13 cellular contexts compared by ENCODE assay signal in genomic region chr22:33722817-33723216, GRCh38.
DNase-seq lines count a peak whose midpoint lies in the region; TF ChIP-seq lines count a peak whose summit lies in the region.
"Had no signal": no experiment of that assay in that cellular context is flagged by ENCODE, and none has a peak within 500 bp of the region (broad histone marks: within the 10 kb centered on the region; RNA-seq: fewer than 3 reads in every experiment).

No MANE protein-coding gene starts in this region.

- H2AFZ ChIP-seq in H9 (ENCODE audit: low read length), result no peak overlapping the region
- H2AFZ ChIP-seq in trophoblast cell (ENCODE audit: insufficient read depth, low read length, poor library complexity), result no peak overlapping the region
- H2AFZ ChIP-seq in PC-9, result no peak overlapping the region

- H4K5ac ChIP-seq in H9 (ENCODE audit: insufficient read length, low read depth, low read length), result no peak overlapping the region

- no peak overlapping the region; the same call in 1 of the 2 replicates for H3K14ac ChIP-seq in H9 (ENCODE audit: insufficient read depth, low read length)
- H3K14ac ChIP-seq in trophoblast cell (ENCODE audit: low read length), result no peak overlapping the region

- no peak for TF ChIP-seq CTCF in H9 (conservative IDR thresholded peaks at IDR 0.05)
- no peak for TF ChIP-seq CTCF in fibroblast of the aortic adventitia (IDR thresholded peaks at IDR 0.05; ENCODE audit: insufficient read depth, low read length)
- TF ChIP-seq CTCF in PC-9 (conservative IDR thresholded peaks at IDR 0.05), result no peak

- DNase-seq in H9 (no peak), fibroblast of the aortic adventitia (ENCODE audit: low read depth) (peak; percentile 5), mesenteric fat pad (ENCODE audit: low spot score) (peak; percentile 28), trophoblast cell (no peak), PC-9 (no peak), caudate nucleus (lab: John Stamatoyannopoulos, UW) (no peak)
- DNase-seq: BE2C; CD4-positive, alpha-beta memory T cell; DMS79; GF-D8 had no signal

- H3K9me2 ChIP-seq in PC-9 (ENCODE audit: insufficient read depth), result no peaks in the 10 kb centered on the region

- no peak overlapping the region for H3K56ac ChIP-seq in H9 (ENCODE audit: insufficient read length, low read depth, low read length)

- H3K4me3 Mint-ChIP-seq in H9, result no peak overlapping the region
- H3K4me3 Mint-ChIP-seq: CD4-positive, alpha-beta memory T cell had no signal

- H3K4ac ChIP-seq in H9 (ENCODE audit: low read depth, low read length) (no peak overlapping the region), trophoblast cell (ENCODE audit: low read depth, low read length) (no peak overlapping the region)

- H2AK5ac ChIP-seq in H9 (ENCODE audit: insufficient read length, low read length) (no peak overlapping the region), trophoblast cell (ENCODE audit: low read length) (no peak overlapping the region)

- no peaks in the 10 kb centered on the region for H4K20me1 ChIP-seq in H9 (ENCODE audit: control insufficient read depth, insufficient read depth, insufficient read length)
- H4K20me1 ChIP-seq in PC-9 (ENCODE audit: insufficient read depth), result no peaks in the 10 kb centered on the region

- no peak overlapping the region for H3K4me3 ChIP-seq in fibroblast of the aortic adventitia (ENCODE audit: low read depth, low read length)
- H3K4me3 ChIP-seq in trophoblast cell (ENCODE audit: low read depth, low read length), result no peak overlapping the region
- no peak overlapping the region for H3K4me3 ChIP-seq in PC-9
- H3K4me3 ChIP-seq: A549 had no signal

- H3K36me3 Mint-ChIP-seq in H9 (ENCODE audit: insufficient read depth in 1 of 3, low read depth in 3 of 3), result peaks cover 15 to 19% (median 16%) of the 10 kb centered on the region in 3 experiments
- H3K36me3 Mint-ChIP-seq: CD4-positive, alpha-beta memory T cell had no signal

- H2BK5ac ChIP-seq in H9 (ENCODE audit: insufficient read length, low read length) (no peak overlapping the region), trophoblast cell (ENCODE audit: low read depth, low read length, poor library complexity) (no peak overlapping the region)

- H3K79me2 ChIP-seq in H9 (ENCODE audit: insufficient read depth, low read length) (peaks cover 6% of the 10 kb centered on the region; the same call in 1 of the 2 replicates), trophoblast cell (ENCODE audit: control insufficient read depth, insufficient read depth, low read length, poor library complexity) (no peaks in the 10 kb centered on the region), PC-9 (ENCODE audit: low read depth) (no peaks in the 10 kb centered on the region)

- no TSS peak for BruUV-seq in PC-9 (replicated peaks; lab: Mats Ljungman, UMichigan)

- no peaks in the 10 kb centered on the region for H3F3A ChIP-seq in PC-9 (ENCODE audit: insufficient read depth, low read depth)

- WGBS in H9 (ENCODE audit: extremely low coverage, insufficient read length, low lambda C conversion rate), result no CpG with 5 or more reads among the region's 9 CpGs
- no CpG with 5 or more reads among the region's 9 CpGs for WGBS in trophoblast cell (ENCODE audit: extremely low coverage, insufficient coverage, insufficient read length)

- POLR2A ChIA-PET in PC-9 (lab: Charles Lee; ENCODE audit: unreplicated experiment), result no interaction called here

- no peak overlapping the region for H3T11ph ChIP-seq in H9 (ENCODE audit: low read length)

- H3K23ac ChIP-seq in H9 (ENCODE audit: insufficient read length, low read depth, low read length), result no peak overlapping the region
- no peak overlapping the region for H3K23ac ChIP-seq in trophoblast cell (ENCODE audit: low read length)

- no peaks in the 10 kb centered on the region for H3K27me3 ChIP-seq in H9 (ENCODE audit: insufficient read depth, low read length)
- H3K27me3 ChIP-seq in trophoblast cell (ENCODE audit: insufficient read depth, low read length), result no peaks in the 10 kb centered on the region
- H3K27me3 ChIP-seq in PC-9 (ENCODE audit: insufficient read depth, low read depth), result no peaks in the 10 kb centered on the region
- H3K27me3 ChIP-seq: BE2C had no signal

- H4K91ac ChIP-seq in H9 (ENCODE audit: insufficient read length, low read depth, low read length) (no peak overlapping the region), trophoblast cell (ENCODE audit: low read depth, low read length) (no peak overlapping the region)

- H3K9ac ChIP-seq in H9 (ENCODE audit: extremely low read depth, insufficient read length, low read length) (no peak overlapping the region), trophoblast cell (ENCODE audit: low read length) (no peak overlapping the region)

- H3K4me1 ChIP-seq in H9 (ENCODE audit: insufficient read depth, low read length) (peaks cover 4% of the 10 kb centered on the region; the same call in 1 of the 2 replicates), trophoblast cell (ENCODE audit: control insufficient read depth in 1 of 2, insufficient read depth in 2 of 2, low read length in 2 of 2) (peaks cover 0 to 4% of the 10 kb centered on the region in 2 experiments), PC-9 (replicated peaks; ENCODE audit: insufficient read depth) (no peaks in the 10 kb centered on the region)
- H3K4me1 ChIP-seq: BE2C had no signal

- no peak overlapping the region for H2BK120ac ChIP-seq in H9 (ENCODE audit: low read depth, low read length, poor library complexity, severe bottlenecking)
- no peak overlapping the region for H2BK120ac ChIP-seq in trophoblast cell (ENCODE audit: insufficient read depth, low read length, poor library complexity)

- H2BK12ac ChIP-seq in H9 (ENCODE audit: insufficient read length, low read depth, low read length) (no peak overlapping the region), trophoblast cell (ENCODE audit: low read length) (no peak overlapping the region)

- CTCF ChIA-PET in PC-9 (lab: Charles Lee), result no interaction called here

- H3K9me3 ChIP-seq in H9 (ENCODE audit: control insufficient read depth, low read depth, low read length) (peaks cover 5% of the 10 kb centered on the region), trophoblast cell (ENCODE audit: insufficient read depth, low read depth, low read length) (peaks cover 2% of the 10 kb centered on the region), PC-9 (ENCODE audit: insufficient read depth, low read depth) (no peaks in the 10 kb centered on the region)
- H3K9me3 ChIP-seq: A549, BE2C had no signal

- no peaks in the 10 kb centered on the region for H3K23me2 ChIP-seq in H9 (ENCODE audit: insufficient read length, low read depth, low read length, poor library complexity, severe bottlenecking)

- H4K8ac ChIP-seq in H9 (replicated peaks; ENCODE audit: insufficient read length, low read depth, low read length) (no peak overlapping the region), trophoblast cell (ENCODE audit: low read depth, low read length) (no peak overlapping the region)

- H2BK15ac ChIP-seq in H9 (ENCODE audit: low read depth, low read length), result no peak overlapping the region

- H3K18ac ChIP-seq in H9 (ENCODE audit: insufficient read length, low read depth, low read length) (peak overlapping the region; percentile 46), trophoblast cell (ENCODE audit: low read length) (no peak overlapping the region)

- H3K36me3 ChIP-seq in trophoblast cell (ENCODE audit: control insufficient read depth in 1 of 2, insufficient read depth in 2 of 2, low read length in 2 of 2) (peaks cover 0 to 2% of the 10 kb centered on the region in 2 experiments), PC-9 (ENCODE audit: low read depth) (no peaks in the 10 kb centered on the region)
- H3K36me3 ChIP-seq: BE2C had no signal

- intact Hi-C loops in PC-9 (cut with micrococcal nuclease; ENCODE audit: unreplicated experiment), result no loop called here

- peaks cover 21 to 29% of the 10 kb centered on the region in 2 experiments for H3K4me1 Mint-ChIP-seq in H9
- H3K4me1 Mint-ChIP-seq: CD4-positive, alpha-beta memory T cell had no signal

- H3K9me3 Mint-ChIP-seq in H9, result peaks cover 0 to 15% of the 10 kb centered on the region in 2 experiments; a peak in 2 of 5 replicates

- no peak overlapping the region for H3K4me2 ChIP-seq in H9 (ENCODE audit: insufficient read depth, insufficient read length, low read length)
- H3K4me2 ChIP-seq in trophoblast cell (ENCODE audit: low read length), result no peak overlapping the region
- no peak overlapping the region for H3K4me2 ChIP-seq in PC-9
- H3K4me2 ChIP-seq: A549 had no signal

- H4K12ac ChIP-seq in trophoblast cell (ENCODE audit: low read depth, low read length), result no peak overlapping the region

- H3K27ac ChIP-seq in H9 (ENCODE audit: insufficient read length, low read depth, low read length), result no peak overlapping the region
- H3K27ac ChIP-seq in trophoblast cell (ENCODE audit: low read depth, low read length), result no peak overlapping the region
- no peak overlapping the region for H3K27ac ChIP-seq in PC-9
- H3K27ac ChIP-seq in caudate nucleus (ENCODE audit: low read depth, low read length), result no peak overlapping the region
- H3K27ac ChIP-seq: A549, C4-2B, HL-60 had no signal

- H3K79me1 ChIP-seq in H9 (ENCODE audit: insufficient read depth, low read depth, low read length, poor library complexity, severe bottlenecking), result peaks cover 10% of the 10 kb centered on the region
- no peaks in the 10 kb centered on the region for H3K79me1 ChIP-seq in trophoblast cell (ENCODE audit: low read length)

- peak overlapping the region in 1 of 3 experiments; percentile 27; a peak in 1 of 7 replicates for H3K27ac Mint-ChIP-seq in H9
- H3K27ac Mint-ChIP-seq: CD4-positive, alpha-beta memory T cell had no signal

- peaks cover 1% of the 10 kb centered on the region; the same call in 1 of the 2 replicates for H3K27me3 Mint-ChIP-seq in H9 (ENCODE audit: low read depth)

- no peak overlapping the region for H2BK20ac ChIP-seq in H9 (ENCODE audit: low read depth, low read length, poor library complexity, severe bottlenecking)

Comparison
In these comparisons a context has a peak if more than half of its experiments do, and no peak if none do; other contexts are left out.
1. DNase-seq: peak in fibroblast of the aortic adventitia (single experiment) and mesenteric fat pad (single experiment); none in H9 (single experiment), trophoblast cell (0 of 2), PC-9 (0 of 2) and caudate nucleus (0 of 61).